1 cellular context compared by ENCODE assay signal in the genomic region with DNA sequence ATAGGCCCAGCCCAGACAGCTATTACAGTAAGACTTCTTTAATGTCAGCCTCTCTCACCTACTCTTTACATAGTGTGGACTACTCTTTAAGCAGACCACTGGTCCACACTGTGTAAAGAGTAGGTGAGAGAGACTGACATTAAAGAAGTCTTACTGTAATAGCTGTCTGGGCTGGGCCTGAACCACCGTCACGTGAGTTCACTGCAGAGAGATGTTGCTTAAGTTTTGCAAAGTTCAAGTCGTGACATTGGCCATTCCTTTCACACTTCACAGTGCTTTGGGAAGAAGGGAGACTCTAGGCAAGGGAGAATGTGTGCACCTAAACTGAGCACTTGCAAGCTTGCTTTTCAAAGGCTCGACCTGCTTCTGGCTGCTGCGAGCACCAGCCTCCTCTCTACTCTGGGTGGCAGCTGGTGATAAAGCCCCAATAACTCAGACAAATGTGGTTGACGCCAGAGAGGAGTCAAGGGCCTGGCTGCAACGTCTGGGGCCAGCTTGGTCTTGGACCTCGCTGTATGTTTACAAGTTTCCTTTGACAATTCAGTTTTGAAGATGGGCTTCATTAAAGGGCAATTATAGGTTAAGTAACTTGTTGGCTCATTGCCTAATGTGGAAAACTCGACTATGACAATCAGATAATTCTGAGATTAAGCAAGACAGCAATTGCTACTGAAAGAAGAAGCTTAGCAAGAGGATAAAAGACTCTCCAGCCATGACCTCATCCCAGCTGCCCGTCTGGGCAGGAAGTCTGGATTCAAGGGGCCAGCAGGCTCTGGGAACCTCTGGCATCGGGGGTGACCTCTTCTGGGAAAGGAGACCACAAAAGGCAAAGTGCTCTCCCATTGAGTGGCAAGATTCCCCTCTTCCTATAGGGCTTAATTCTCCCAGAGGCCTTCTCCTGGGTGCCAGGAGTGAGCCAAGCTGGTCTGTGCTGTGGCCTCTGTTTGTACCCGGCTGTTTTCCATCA.
TF ChIP-seq lines count a peak whose summit lies in the region.

No MANE protein-coding gene starts in this region.

TF ChIP-seq in liver, 16 proteins besides CTCF, POLR2A, EP300 and RAD21 (continued from another document):
- TF ChIP-seq NR2F2 (IDR thresholded peaks at IDR 0.05) (peak; percentile 58), SP1 (IDR thresholded peaks at IDR 0.05) (no peak), YY1 (IDR thresholded peaks at IDR 0.05) (no peak), GABPA (IDR thresholded peaks at IDR 0.05 in 1 of 2, conservative IDR thresholded peaks at IDR 0.05 in 1 of 2) (no peak)
- TF ChIP-seq, protein P1, sequence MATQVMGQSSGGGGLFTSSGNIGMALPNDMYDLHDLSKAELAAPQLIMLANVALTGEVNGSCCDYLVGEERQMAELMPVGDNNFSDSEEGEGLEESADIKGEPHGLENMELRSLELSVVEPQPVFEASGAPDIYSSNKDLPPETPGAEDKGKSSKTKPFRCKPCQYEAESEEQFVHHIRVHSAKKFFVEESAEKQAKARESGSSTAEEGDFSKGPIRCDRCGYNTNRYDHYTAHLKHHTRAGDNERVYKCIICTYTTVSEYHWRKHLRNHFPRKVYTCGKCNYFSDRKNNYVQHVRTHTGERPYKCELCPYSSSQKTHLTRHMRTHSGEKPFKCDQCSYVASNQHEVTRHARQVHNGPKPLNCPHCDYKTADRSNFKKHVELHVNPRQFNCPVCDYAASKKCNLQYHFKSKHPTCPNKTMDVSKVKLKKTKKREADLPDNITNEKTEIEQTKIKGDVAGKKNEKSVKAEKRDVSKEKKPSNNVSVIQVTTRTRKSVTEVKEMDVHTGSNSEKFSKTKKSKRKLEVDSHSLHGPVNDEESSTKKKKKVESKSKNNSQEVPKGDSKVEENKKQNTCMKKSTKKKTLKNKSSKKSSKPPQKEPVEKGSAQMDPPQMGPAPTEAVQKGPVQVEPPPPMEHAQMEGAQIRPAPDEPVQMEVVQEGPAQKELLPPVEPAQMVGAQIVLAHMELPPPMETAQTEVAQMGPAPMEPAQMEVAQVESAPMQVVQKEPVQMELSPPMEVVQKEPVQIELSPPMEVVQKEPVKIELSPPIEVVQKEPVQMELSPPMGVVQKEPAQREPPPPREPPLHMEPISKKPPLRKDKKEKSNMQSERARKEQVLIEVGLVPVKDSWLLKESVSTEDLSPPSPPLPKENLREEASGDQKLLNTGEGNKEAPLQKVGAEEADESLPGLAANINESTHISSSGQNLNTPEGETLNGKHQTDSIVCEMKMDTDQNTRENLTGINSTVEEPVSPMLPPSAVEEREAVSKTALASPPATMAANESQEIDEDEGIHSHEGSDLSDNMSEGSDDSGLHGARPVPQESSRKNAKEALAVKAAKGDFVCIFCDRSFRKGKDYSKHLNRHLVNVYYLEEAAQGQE (IDR thresholded peaks at IDR 0.05), result no peak
TF ChIP-seq in liver: peak in this region for 2.
